In the genomic region with DNA sequence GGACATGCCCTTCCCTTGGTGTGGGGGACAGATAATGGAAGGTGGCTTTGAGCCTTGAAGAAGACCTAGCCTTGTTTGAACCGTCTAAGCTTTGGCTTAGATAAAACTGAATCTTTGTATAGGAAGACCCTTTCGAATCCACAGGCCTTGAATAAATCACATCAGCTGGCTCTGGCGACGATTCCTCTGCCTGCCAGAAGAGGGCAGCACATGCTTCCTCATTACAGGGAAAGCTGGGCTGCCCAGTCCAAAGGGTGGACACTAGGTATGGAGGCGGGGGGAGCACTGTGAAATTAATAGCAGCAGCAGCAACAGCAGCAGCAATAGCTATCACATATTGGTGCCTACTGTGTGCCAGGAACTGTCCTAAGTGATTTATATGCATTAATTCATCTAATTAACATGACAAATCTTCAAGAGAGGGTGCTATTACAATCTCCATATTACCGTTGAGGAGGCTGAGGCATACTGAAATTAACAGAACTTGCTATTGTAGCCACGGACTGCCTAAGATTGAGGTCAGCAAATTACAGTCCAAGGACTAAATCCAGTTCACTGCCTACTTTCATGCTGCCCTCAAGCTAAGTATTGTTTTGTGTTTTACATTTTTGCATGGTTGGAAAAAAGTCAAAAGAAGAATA, we compare ENCODE assay signal across 8 cellular contexts.
DNase-seq lines count a peak whose midpoint lies in the region; ATAC-seq and TF ChIP-seq lines count a peak whose summit lies in the region.

No MANE protein-coding gene starts in this region.

- H3K4me3 ChIP-seq in left lung: no peak overlapping the region

- no peaks in the 10 kb centered on the region for H3K36me3 ChIP-seq in left lung

- H3K9me3 ChIP-seq in left lung: no peaks in the 10 kb centered on the region

- no peak overlapping the region for H3K27ac ChIP-seq in left lung

- H3K4me1 ChIP-seq in left lung: peaks cover 0 to 4% of the 10 kb centered on the region in 2 donors

- peak; percentile 25 to 56 for DNase-seq in SHP77 (lab: John Stamatoyannopoulos, UW)
- no peak for DNase-seq in SHP77 treated with DMSO at 0.1 percent for 48 hours (lab: John Stamatoyannopoulos, UW)
- peak; percentile 1 for DNase-seq in NCI-H2171 (lab: John Stamatoyannopoulos, UW)
- peak; percentile 36 for DNase-seq in activated CD4-positive, alpha-beta T cell treated with anti-CD3 and anti-CD28 coated beads for 1 hour
- DNase-seq in cerebellar cortex (ENCODE audit: low spot score): peak; percentile 47
- DNase-seq in left lung: peak; percentile 69 to 78
- peak; percentile 52 for DNase-seq in stimulated activated CD4-positive, alpha-beta T cell treated with anti-CD3 and anti-CD28 coated beads, Interleukin-4, amount 100 ng/mL, for 1 hour

- ATAC-seq in left lung: peak; percentile 92
- no peak for ATAC-seq in GM21360 (IDR thresholded peaks at IDR 0.05; ENCODE audit: unreplicated experiment)

- TF ChIP-seq CTCF in left lung (IDR thresholded peaks at IDR 0.05): peak; percentile 85 to 96

- H3K27me3 ChIP-seq in left lung: no peaks in the 10 kb centered on the region

- intact Hi-C loops in left lung (cut with DNase I): no loop called here
